14 cellular contexts compared by ENCODE assay signal in genomic region chr2:135840601-135841000, GRCh38. TPM values are rescaled to one million over a fixed set of nuclear protein-coding genes. Genes with fewer than 3 reads are reported as not detected.
A peak's percentile ranks its signal among the peaks of the same experiment; 100 is the strongest.
DNase-seq lines count a peak whose midpoint lies in the region; ATAC-seq and TF ChIP-seq lines count a peak whose summit lies in the region.
"Had no signal": no experiment of that assay in that cellular context is flagged by ENCODE, and none has a peak within 500 bp of the region (broad histone marks: within the 10 kb centered on the region; RNA-seq: fewer than 3 reads in every experiment).

No MANE protein-coding gene starts in this region.

- H3K4me2 ChIP-seq in osteoblast (ENCODE audit: insufficient read depth, low read length): peak overlapping the region; percentile 82

- intact Hi-C loops in thyroid gland (cut with DNase I): no loop called here

- H3K9me3 ChIP-seq in osteoblast (ENCODE audit: low read depth, low read length) (no peaks in the 10 kb centered on the region), thyroid gland (no peaks in the 10 kb centered on the region)

- peak; percentile 31 for DNase-seq in fibroblast of mammary gland (ENCODE audit: low read depth)
- no peak for DNase-seq in osteoblast (ENCODE audit: insufficient read length, low spot score, missing footprints)
- no peak for DNase-seq in thyroid gland
- no peak for DNase-seq in SW 1271 (lab: John Stamatoyannopoulos, UW)
- no peak for DNase-seq in GM10266 (ENCODE audit: extremely low spot score)
- DNase-seq: EL; NCI-H510A; stimulated activated CD4-positive, alpha-beta T cell treated with anti-CD3 and anti-CD28 coated beads, Interleukin-15, amount 100 ng/mL, for 24 hours; T-helper 2 cell had no signal

- no peaks in the 10 kb centered on the region for H4K20me1 ChIP-seq in osteoblast (ENCODE audit: insufficient read depth, low read length)

- no peaks in the 10 kb centered on the region for H3K27me3 ChIP-seq in osteoblast (ENCODE audit: insufficient read depth, low read length)
- H3K27me3 ChIP-seq in thyroid gland: no peaks in the 10 kb centered on the region

- peaks cover 13% of the 10 kb centered on the region for H3K36me3 ChIP-seq in osteoblast (ENCODE audit: insufficient read depth, low read length)
- H3K36me3 ChIP-seq in thyroid gland: no peaks in the 10 kb centered on the region

- no peaks in the 10 kb centered on the region for H3K79me2 ChIP-seq in osteoblast (ENCODE audit: insufficient read depth, low read length)

- H2AFZ ChIP-seq in osteoblast (ENCODE audit: low read length): peak overlapping the region; percentile 81

- 64 to 66% methylated on average over 2 of the region's 2 CpGs for WGBS in thyroid gland, 2 donors

- ATAC-seq in GM18511 (IDR thresholded peaks at IDR 0.05; ENCODE audit: unreplicated experiment): peak; percentile 65
- ATAC-seq in HG02610 (IDR thresholded peaks at IDR 0.05; ENCODE audit: unreplicated experiment): no peak
- ATAC-seq: esophagus mucosa had no signal

- H3K27ac ChIP-seq in osteoblast (ENCODE audit: low read depth, low read length) (peak overlapping the region; percentile 63), thyroid gland (no peak overlapping the region)

- no peak for TF ChIP-seq CTCF in WI38 (IDR thresholded peaks at IDR 0.05; ENCODE audit: low read depth, low read length)
- no peak for TF ChIP-seq CTCF in fibroblast of mammary gland (conservative IDR thresholded peaks at IDR 0.05; ENCODE audit: control insufficient read depth, insufficient read depth, low read depth, low read length)
- TF ChIP-seq CTCF in osteoblast (IDR thresholded peaks at IDR 0.05; ENCODE audit: extremely low read depth, low read depth, low read length): no peak
- no peak for TF ChIP-seq CTCF in thyroid gland (IDR thresholded peaks at IDR 0.05)
- TF ChIP-seq CTCF in GM10266 (IDR thresholded peaks at IDR 0.05; ENCODE audit: control insufficient read depth, insufficient read depth, low read depth, missing control alignments): no peak

- TF ChIP-seq POLR2A in thyroid gland (IDR thresholded peaks at IDR 0.05): no peak

- peaks cover 39% of the 10 kb centered on the region for H3K4me1 ChIP-seq in osteoblast (ENCODE audit: insufficient read depth, low read length)
- H3K4me1 ChIP-seq in thyroid gland: peaks cover 0 to 4% of the 10 kb centered on the region in 2 donors

- H3K4me3 ChIP-seq in WI38 (ENCODE audit: low read depth, low read length): peak overlapping the region; percentile 9; the same call in 1 of the 2 replicates
- no peak overlapping the region for H3K4me3 ChIP-seq in fibroblast of mammary gland (ENCODE audit: control insufficient read depth, low read depth, low read length)
- peak overlapping the region; percentile 59 for H3K4me3 ChIP-seq in osteoblast (ENCODE audit: insufficient read depth, low read length)
- no peak overlapping the region for H3K4me3 ChIP-seq in thyroid gland (replicated peaks in 1 of 3)
- H3K4me3 ChIP-seq: lung had no signal

RNA-seq across cellular contexts. Expression of gene LCT, which starts 3.6 kb away (rescaled TPM):
- total RNA-seq in osteoblast: under 0.01 TPM in 2 replicates
- total RNA-seq in thyroid gland: under 1 TPM in 1 of 4 donors, not detected in 3; 0.24 TPM
- total RNA-seq: esophagus mucosa had no signal

RNA-seq across cellular contexts. Expression of gene MCM6, which starts 35.6 kb away (rescaled TPM):
- total RNA-seq in osteoblast (14.5 and 15.6 TPM in 2 replicates), thyroid gland (1 to 10 TPM; 5.9 to 9.5 (median 7.1) TPM)

Comparison
In these comparisons a context has a peak if more than half of its experiments do, and no peak if none do; other contexts are left out.
1. H3K4me3 ChIP-seq: peak in WI38 (single experiment) and osteoblast (single experiment); none in fibroblast of mammary gland (single experiment) and thyroid gland (0 of 3).